In genomic region chr16:79380990-79381389, GRCh38 we compare ENCODE assay signal across 12 cellular contexts.
DNase-seq lines count a peak whose midpoint lies in the region; ATAC-seq and TF ChIP-seq lines count a peak whose summit lies in the region.
"Had no signal": no experiment of that assay in that cellular context is flagged by ENCODE, and none has a peak within 500 bp of the region (broad histone marks: within the 10 kb centered on the region; RNA-seq: fewer than 3 reads in every experiment).

No MANE protein-coding gene starts in this region.

- DNase-seq in stimulated activated CD4-positive, alpha-beta T cell treated with anti-CD3 and anti-CD28 coated beads, Interleukin-2, amount 100 ng/mL, for 4 hours (ENCODE audit: low read depth): peak; percentile 13
- DNase-seq in stimulated activated CD4-positive, alpha-beta T cell treated with anti-CD3 and anti-CD28 coated beads, Interleukin-12 subunit alpha, Interleukin-12 subunit beta, amount 100 ng/mL, for 4 hours: no peak
- DNase-seq in left lung: no peak
- no peak for DNase-seq in foreskin keratinocyte
- DNase-seq in Ammon's horn (ENCODE audit: low spot score): no peak
- DNase-seq: kidney glomerular epithelial cell, NCI-H2171 treated with DMSO at 0.1 percent for 48 hours had no signal

- H3K4me1 ChIP-seq in left lung: peaks cover 0 to 15% of the 10 kb centered on the region in 2 donors
- H3K4me1 ChIP-seq in subcutaneous abdominal adipose tissue (ENCODE audit: control insufficient read depth in 5 of 5, insufficient read depth in 5 of 5, low read length in 5 of 5): peaks cover 0 to 13% (median 10%) of the 10 kb centered on the region in 5 donors
- no peaks in the 10 kb centered on the region for H3K4me1 ChIP-seq in foreskin keratinocyte

- no peak for TF ChIP-seq CTCF in VCaP (conservative IDR thresholded peaks at IDR 0.05)
- no peak for TF ChIP-seq CTCF in left lung (IDR thresholded peaks at IDR 0.05)
- no peak for TF ChIP-seq CTCF in foreskin keratinocyte (conservative IDR thresholded peaks at IDR 0.05)

- no peak overlapping the region for H3K9ac ChIP-seq in subcutaneous abdominal adipose tissue (ENCODE audit: low read length in 5 of 5)

- no peaks in the 10 kb centered on the region for H3K27me3 ChIP-seq in left lung
- no peaks in the 10 kb centered on the region for H3K27me3 ChIP-seq in subcutaneous abdominal adipose tissue (ENCODE audit: control insufficient read depth in 5 of 5, insufficient read depth in 4 of 5, low read length in 5 of 5)
- H3K27me3 ChIP-seq in foreskin keratinocyte: peaks cover 7% of the 10 kb centered on the region

- intact Hi-C loops in left lung (cut with DNase I): no loop called here

- peak; percentile 18 for ATAC-seq in left lung
- ATAC-seq in foreskin keratinocyte: no peak
- no peak for ATAC-seq in HG02981 (IDR thresholded peaks at IDR 0.05; ENCODE audit: unreplicated experiment)
- ATAC-seq: WTC11 had no signal

- H3K4me3 ChIP-seq in left lung: no peak overlapping the region
- peak overlapping the region in 3 of 5 donors; percentile 4 to 38 (median 7) for H3K4me3 ChIP-seq in subcutaneous abdominal adipose tissue (ENCODE audit: low read depth in 1 of 5, low read length in 5 of 5)
- H3K4me3 ChIP-seq: coronary artery had no signal

- H3K36me3 ChIP-seq in left lung (no peaks in the 10 kb centered on the region), subcutaneous abdominal adipose tissue (ENCODE audit: control insufficient read depth in 5 of 5, insufficient read depth in 5 of 5, low read length in 5 of 5) (no peaks in the 10 kb centered on the region)

- H3K27ac ChIP-seq in VCaP (peak overlapping the region; percentile 35), left lung (no peak overlapping the region), subcutaneous abdominal adipose tissue (ENCODE audit: low read depth, low read length) (no peak overlapping the region), foreskin keratinocyte (no peak overlapping the region)
- H3K27ac ChIP-seq: coronary artery had no signal

- H3K9me3 ChIP-seq in left lung (no peaks in the 10 kb centered on the region), subcutaneous abdominal adipose tissue (ENCODE audit: control insufficient read depth in 5 of 5, low read length in 5 of 5) (no peaks in the 10 kb centered on the region)

Comparison
In these comparisons a context has a peak if more than half of its experiments do, and no peak if none do; other contexts are left out.
1. H3K4me3 ChIP-seq: peak in subcutaneous abdominal adipose tissue (3 of 5); none in left lung (0 of 2).